Comparison of ENCODE assay signal across 9 cellular contexts in genomic region chr2:60516383-60516811, GRCh38.
DNase-seq lines count a peak whose midpoint lies in the region; ATAC-seq and TF ChIP-seq lines count a peak whose summit lies in the region.
"Had no signal": no experiment of that assay in that cellular context is flagged by ENCODE, and none has a peak within 500 bp of the region (broad histone marks: within the 10 kb centered on the region; RNA-seq: fewer than 3 reads in every experiment).

No MANE protein-coding gene starts in this region.

- in situ Hi-C loops in ACHN (cut with HindIII; ENCODE audit: low pct_ligation_motif_present, low pct_unique_long_range_greater_than_20kb, low sequenced_read_pairs) = no loop called here

- no peaks in the 10 kb centered on the region for H3K36me3 ChIP-seq in effector memory CD4-positive, alpha-beta T cell (ENCODE audit: control insufficient read depth, insufficient read depth, low read length)

- DNase-seq in ACHN = peak; percentile 45
- DNase-seq in HFF-Myc (ENCODE audit: extremely low read depth, low read depth) = peak; percentile 73
- DNase-seq in astrocyte of the hippocampus (ENCODE audit: low read depth, low spot score) = peak; percentile 85
- peak; percentile 69 for DNase-seq in left kidney (ENCODE audit: low read depth, low spot score)
- DNase-seq in DMS79 treated with DMSO at 0.1 percent for 48 hours (lab: John Stamatoyannopoulos, UW) = no peak
- DNase-seq in effector memory CD4-positive, alpha-beta T cell = no peak
- no peak for DNase-seq in stimulated activated CD4-positive, alpha-beta T cell treated with anti-CD3 and anti-CD28 coated beads, Interleukin-4, amount 100 ng/mL, for 4 hours
- DNase-seq: CD8-positive, alpha-beta T cell had no signal

- no peaks in the 10 kb centered on the region for H3K4me1 ChIP-seq in effector memory CD4-positive, alpha-beta T cell (ENCODE audit: control insufficient read depth, insufficient read depth, low read length, poor library complexity, severe bottlenecking)

- peak overlapping the region; percentile 23 for H3K4me3 ChIP-seq in HFF-Myc (replicated peaks; ENCODE audit: low read depth, low read length)
- no peak overlapping the region for H3K4me3 ChIP-seq in effector memory CD4-positive, alpha-beta T cell (ENCODE audit: insufficient read depth, low read depth, low read length, poor library complexity, severe bottlenecking)

- no peak overlapping the region for H3K27ac ChIP-seq in effector memory CD4-positive, alpha-beta T cell (ENCODE audit: insufficient read depth, low read length, poor library complexity, severe bottlenecking)

- no peak for ATAC-seq in GM21737 (IDR thresholded peaks at IDR 0.05; ENCODE audit: unreplicated experiment)
- ATAC-seq: CD8-positive, alpha-beta T cell had no signal

- H3K9me3 ChIP-seq in effector memory CD4-positive, alpha-beta T cell (ENCODE audit: control insufficient read depth, low read length) = no peaks in the 10 kb centered on the region

- no peaks in the 10 kb centered on the region for H3K27me3 ChIP-seq in effector memory CD4-positive, alpha-beta T cell (replicated peaks; ENCODE audit: control insufficient read depth, insufficient read depth, low read length, poor library complexity, severe bottlenecking)

- TF ChIP-seq CTCF in HFF-Myc (IDR thresholded peaks at IDR 0.05; ENCODE audit: low read depth, low read length, missing control alignments) = no peak

Comparison
In these comparisons a context has a peak if more than half of its experiments do, and no peak if none do; other contexts are left out.
1. DNase-seq: peak in ACHN (single experiment), HFF-Myc (single experiment), astrocyte of the hippocampus (single experiment) and left kidney (single experiment); none in DMS79 treated with DMSO at 0.1 percent for 48 hours (single experiment), effector memory CD4-positive, alpha-beta T cell (0 of 3) and stimulated activated CD4-positive, alpha-beta T cell treated with anti-CD3 and anti-CD28 coated beads, Interleukin-4, amount 100 ng/mL, for 4 hours (0 of 2).